In the genomic region with DNA sequence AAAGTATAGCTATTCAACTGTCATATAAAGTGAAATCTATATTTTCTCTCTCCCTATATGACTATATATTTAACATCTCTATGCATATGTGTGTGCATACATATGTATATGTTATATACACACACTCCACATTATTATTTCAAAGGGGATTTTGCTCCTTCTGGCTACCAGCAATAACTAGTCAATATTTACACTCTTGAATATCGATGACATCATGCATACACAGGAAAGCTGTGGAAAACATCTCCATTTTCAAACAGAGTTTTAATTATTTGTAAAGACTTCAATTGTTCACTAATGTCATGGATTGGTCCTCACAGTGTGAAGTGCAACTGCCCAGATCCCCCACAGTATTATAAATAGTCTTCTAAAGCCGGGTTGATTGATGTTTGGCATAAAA, we compare ENCODE assay signal across 22 cellular contexts.
"Had no signal": no experiment of that assay in that cellular context is flagged by ENCODE, and none has a peak within 500 bp of the region (broad histone marks: within the 10 kb centered on the region; RNA-seq: fewer than 3 reads in every experiment).

No MANE protein-coding gene starts in this region.

- ATAC-seq: activated T-cell treated with anti-CD3 and anti-CD28 coated beads, Interleukin-2, amount 50 U/mL, for 4 hours; esophagus mucosa; left lobe of liver; lower lobe of right lung; naive thymus-derived CD8-positive, alpha-beta T cell; stimulated activated naive B cell treated with anti-CD40 and anti-IgM and Interleukin-4, amounts not matched to agents 10 μg/mL and 1 μg/mL and 100 μg/mL, for 72 hours; WTC11 had no signal

- DNase-seq: activated CD8-positive, alpha-beta memory T cell treated with anti-CD3 and anti-CD28 coated beads for 24 hours; activated CD8-positive, alpha-beta memory T cell treated with anti-CD3 and anti-CD28 coated beads, Interleukin-2, amount 50 U/mL, for 4 hours; activated naive CD4-positive, alpha-beta T cell treated with Interleukin-2 at 50 U/mL for 16 hours; activated naive CD8-positive, alpha-beta T cell treated with anti-CD3 and anti-CD28 coated beads for 36 hours; activated T-cell treated with anti-CD3 and anti-CD28 coated beads, Interleukin-2, amount 50 U/mL, for 4 hours; central memory CD4-positive, alpha-beta T cell; dermis blood vessel endothelial cell; effector CD8-positive, alpha-beta T cell; foreskin melanocyte; immature natural killer cell; lower lobe of right lung; naive thymus-derived CD8-positive, alpha-beta T cell; retina; stimulated activated CD4-positive, alpha-beta T cell treated with anti-CD3 and anti-CD28 coated beads, Interleukin-2, amount 100 ng/mL, for 48 hours; stimulated activated CD8-positive, alpha-beta memory T cell treated with anti-CD3 and anti-CD28 coated beads, Interleukin-4, amount 100 ng/mL, for 48 hours; stimulated activated naive B cell treated with anti-CD40 and anti-IgM and Interleukin-4, amounts not matched to agents 10 μg/mL and 1 μg/mL and 100 μg/mL, for 72 hours; T-helper 9 cell; testis; upper lobe of left lung had no signal
